In genomic region chr3:148233403-148233802, GRCh38 we compare ENCODE assay signal across 19 cellular contexts.
A peak's percentile ranks its signal among the peaks of the same experiment; 100 is the strongest.
DNase-seq lines count a peak whose midpoint lies in the region; ATAC-seq and TF ChIP-seq lines count a peak whose summit lies in the region.
"Had no signal": no experiment of that assay in that cellular context is flagged by ENCODE, and none has a peak within 500 bp of the region (broad histone marks: within the 10 kb centered on the region; RNA-seq: fewer than 3 reads in every experiment).

No MANE protein-coding gene starts in this region.

- TF ChIP-seq CTCF in cardiac fibroblast (IDR thresholded peaks at IDR 0.05; ENCODE audit: low read depth, low read length): no peak

- ATAC-seq in GM19455 (IDR thresholded peaks at IDR 0.05; ENCODE audit: unreplicated experiment): peak; percentile 51
- ATAC-seq: body of pancreas had no signal

- H3K4me3 ChIP-seq in cardiac fibroblast (replicated peaks in 1 of 2; ENCODE audit: low read depth in 2 of 2, low read length in 2 of 2): no peak overlapping the region
- H3K4me3 ChIP-seq: body of pancreas, neural progenitor cell, testis had no signal

- DNase-seq in A172 (ENCODE audit: low spot score): peak; percentile 67
- peak; percentile 71 for DNase-seq in OCI-M1 (lab: John Stamatoyannopoulos, UW)
- peak; percentile 38 to 80 for DNase-seq in cardiac fibroblast (ENCODE audit: low read depth in 2 of 2)
- DNase-seq in HuH-7 (ENCODE audit: low spot score): no peak
- DNase-seq in NCI-H2029 (lab: John Stamatoyannopoulos, UW): no peak
- DNase-seq in medulla oblongata (ENCODE audit: extremely low spot score): no peak
- no peak for DNase-seq in dermis blood vessel endothelial cell
- DNase-seq: activated T-cell treated with anti-CD3 and anti-CD28 coated beads for 4 hours, body of pancreas, C1 segment of cervical spinal cord, DMS 273 treated with DMSO at 0.1 percent for 48 hours, KBM-7, midbrain, NCI-H1048, NCI-H774, RPMI8226, testis had no signal

Comparison
In these comparisons a context has a peak if more than half of its experiments do, and no peak if none do; other contexts are left out.
1. DNase-seq: peak in A172 (single experiment), OCI-M1 (single experiment) and cardiac fibroblast (2 of 2); none in HuH-7 (single experiment), NCI-H2029 (single experiment), medulla oblongata (single experiment) and dermis blood vessel endothelial cell (single experiment).